ENCODE assay signal across 1 cellular context in the genomic region with DNA sequence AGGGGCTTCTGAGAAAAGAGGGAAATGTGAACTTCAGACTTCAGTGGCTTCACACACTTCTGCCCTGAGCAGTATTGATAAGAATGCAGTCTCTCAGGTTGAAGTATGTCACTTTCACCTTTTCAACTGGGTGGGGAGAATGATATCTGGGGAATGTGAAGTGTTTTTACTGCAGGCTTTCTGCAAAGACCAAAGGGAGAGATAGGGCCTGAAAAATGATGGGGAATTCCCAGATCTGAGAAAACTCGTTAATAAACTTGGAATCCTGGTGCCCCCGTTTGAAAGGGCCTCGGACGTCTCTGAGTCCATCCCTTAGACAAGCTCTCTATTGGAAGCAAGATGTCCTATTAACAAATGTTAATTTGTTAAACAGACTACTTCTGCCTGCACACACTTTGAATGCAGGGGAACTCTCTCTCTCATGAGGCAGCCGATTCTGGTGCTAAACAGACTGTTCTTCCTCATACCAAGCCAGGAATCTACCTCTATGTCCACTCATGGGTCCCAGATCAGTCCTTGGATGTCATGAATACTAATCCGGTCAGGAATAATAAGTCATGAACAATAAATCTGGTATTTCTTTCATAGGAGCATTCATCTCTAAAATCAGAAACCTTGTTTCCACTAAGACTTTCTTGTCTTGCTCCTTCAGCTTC.
TF ChIP-seq lines count a peak whose summit lies in the region.

No MANE protein-coding gene starts in this region.

TF ChIP-seq in IMR-90, 13 proteins besides CTCF, POLR2A, EP300 and RAD21 (continued from another document):
- TF ChIP-seq RCOR1 (IDR thresholded peaks at IDR 0.05; ENCODE audit: insufficient replicate concordance, low read length) (no peak), CHD1 (IDR thresholded peaks at IDR 0.05; ENCODE audit: low read depth, low read length) (no peak), MAZ (IDR thresholded peaks at IDR 0.05; ENCODE audit: borderline replicate concordance, low read depth, low read length) (no peak), RFX5 (IDR thresholded peaks at IDR 0.05; ENCODE audit: low read depth, low read length) (no peak), SMC3 (IDR thresholded peaks at IDR 0.05; ENCODE audit: low read depth, low read length) (no peak), BHLHE40 (IDR thresholded peaks at IDR 0.05; ENCODE audit: low read depth, low read length) (no peak), MXI1 (IDR thresholded peaks at IDR 0.05; ENCODE audit: borderline replicate concordance, low read depth, low read length) (no peak), USF2 (IDR thresholded peaks at IDR 0.05; ENCODE audit: low read depth, low read length) (no peak), NFE2L2 (IDR thresholded peaks at IDR 0.05; ENCODE audit: low read depth, low read length) (no peak)
